In the genomic region with DNA sequence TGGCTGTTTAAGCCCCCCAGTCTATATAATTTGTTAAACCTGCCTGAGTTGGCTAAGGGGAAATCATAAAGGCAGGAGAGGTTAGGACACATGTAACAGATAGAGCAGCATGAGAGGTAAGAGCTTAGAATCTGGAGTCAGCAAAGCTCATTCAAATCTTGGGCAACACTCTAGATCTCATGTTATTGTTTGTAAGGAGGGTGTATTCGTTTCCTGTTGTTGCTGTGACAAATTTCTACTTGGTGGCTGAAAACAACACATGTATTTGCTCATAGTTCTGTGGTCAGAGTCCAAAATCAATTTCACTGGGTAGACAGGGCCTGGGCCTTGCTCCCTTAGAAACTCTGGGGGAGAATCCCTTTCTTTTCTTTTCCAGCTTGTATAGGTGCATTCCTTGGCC, we compare ENCODE assay signal across 14 cellular contexts. TPM values are rescaled to one million over a fixed set of nuclear protein-coding genes. Genes with fewer than 3 reads are reported as not detected.
DNase-seq lines count a peak whose midpoint lies in the region; ATAC-seq and TF ChIP-seq lines count a peak whose summit lies in the region.
"Had no signal": no experiment of that assay in that cellular context is flagged by ENCODE, and none has a peak within 500 bp of the region (broad histone marks: within the 10 kb centered on the region; RNA-seq: fewer than 3 reads in every experiment).

No MANE protein-coding gene starts in this region.

- ATAC-seq in right cardiac atrium (no peak), lower lobe of right lung (no peak), upper lobe of left lung (ENCODE audit: low FRiP score in 2 of 2) (no peak), HG03469 (IDR thresholded peaks at IDR 0.05; ENCODE audit: unreplicated experiment) (no peak), HG02938 (IDR thresholded peaks at IDR 0.05; ENCODE audit: unreplicated experiment) (no peak)
- ATAC-seq: Panc1 had no signal

- WGBS in right cardiac atrium = 48% methylated on average over 1 of the region's 1 CpG
- 38 to 73% methylated on average over 1 of the region's 1 CpG for WGBS in upper lobe of left lung, 2 donors

- H3K36me3 Mint-ChIP-seq in activated CD4-positive, alpha-beta memory T cell treated with anti-CD3 and anti-CD28 coated beads for 36 hours = no peaks in the 10 kb centered on the region

- H3K4me1 Mint-ChIP-seq in activated CD4-positive, alpha-beta memory T cell treated with anti-CD3 and anti-CD28 coated beads for 36 hours (ENCODE audit: low read depth) = peaks cover 57% of the 10 kb centered on the region

- POLR2A ChIA-PET in activated CD4-positive, alpha-beta memory T cell treated with anti-CD3 and anti-CD28 coated beads for 36 hours (lab: Charles Lee) = no interaction called here
- POLR2A ChIA-PET in GM10248 (lab: Yijun Ruan, JAX) = no interaction called here

- H3K9me3 ChIP-seq in right cardiac atrium (ENCODE audit: control insufficient read depth, low read length) (no peaks in the 10 kb centered on the region), lower lobe of right lung (no peaks in the 10 kb centered on the region), upper lobe of left lung (no peaks in the 10 kb centered on the region)
- H3K9me3 ChIP-seq: thoracic aorta had no signal

- H3K4me3 ChIP-seq in right cardiac atrium (ENCODE audit: low read length) = no peak overlapping the region
- no peak overlapping the region for H3K4me3 ChIP-seq in lower lobe of right lung
- no peak overlapping the region for H3K4me3 ChIP-seq in upper lobe of left lung
- H3K4me3 ChIP-seq: thoracic aorta had no signal

- no peak for TF ChIP-seq CTCF in lower lobe of right lung (IDR thresholded peaks at IDR 0.05)
- no peak for TF ChIP-seq CTCF in upper lobe of left lung (IDR thresholded peaks at IDR 0.05)
- no peak for TF ChIP-seq CTCF in GM10248 (IDR thresholded peaks at IDR 0.05; ENCODE audit: control extremely low read depth, extremely low read depth, low read depth, missing control alignments)

- H3K27me3 ChIP-seq in right cardiac atrium (ENCODE audit: control insufficient read depth, insufficient read depth) = no peaks in the 10 kb centered on the region
- H3K27me3 ChIP-seq in lower lobe of right lung (ENCODE audit: low read depth) = no peaks in the 10 kb centered on the region
- H3K27me3 ChIP-seq in upper lobe of left lung = no peaks in the 10 kb centered on the region

- H3K4me1 ChIP-seq in right cardiac atrium (ENCODE audit: control insufficient read depth, insufficient read depth, low read length) (peaks cover 22% of the 10 kb centered on the region), lower lobe of right lung (peaks cover 55% of the 10 kb centered on the region), upper lobe of left lung (peaks cover 21 to 49% (median 31%) of the 10 kb centered on the region in 4 donors)

- H3K9me3 Mint-ChIP-seq in activated CD4-positive, alpha-beta memory T cell treated with anti-CD3 and anti-CD28 coated beads for 36 hours = no peaks in the 10 kb centered on the region

- DNase-seq in right cardiac atrium = no peak
- DNase-seq in cardiac septum (ENCODE audit: low spot score) = no peak
- no peak for DNase-seq in activated CD4-positive, alpha-beta memory T cell treated with anti-CD3 and anti-CD28 coated beads for 36 hours
- DNase-seq in lower lobe of right lung = no peak
- no peak for DNase-seq in upper lobe of left lung
- no peak for DNase-seq in GM10248 (ENCODE audit: extremely low spot score)
- DNase-seq: activated T-cell treated with anti-CD3 and anti-CD28 coated beads, Interleukin-2, amount 50 U/mL, for 72 hours; foreskin fibroblast; GOT3; NCI-H2029 had no signal

- intact Hi-C loops in right cardiac atrium (cut with DNase I) (loop anchor here in 1 of 4 donors (10.0 kb wide), 1 partner anchor 62 kb away; no protein-coding TSS in a partner anchor), cardiac septum (cut with DNase I) (no loop called here), lower lobe of right lung (cut with DNase I) (no loop called here)
- intact Hi-C loops in activated CD4-positive, alpha-beta memory T cell treated with anti-CD3 and anti-CD28 coated beads for 36 hours (cut with micrococcal nuclease) = loop anchor here (2.0 to 5.0 kb wide), 2 partner anchors 22 to 64 kb away; no protein-coding TSS in a partner anchor

- no peaks in the 10 kb centered on the region for H3K36me3 ChIP-seq in lower lobe of right lung
- H3K36me3 ChIP-seq in upper lobe of left lung = no peaks in the 10 kb centered on the region
- H3K36me3 ChIP-seq: thoracic aorta had no signal

- CTCF ChIA-PET in activated CD4-positive, alpha-beta memory T cell treated with anti-CD3 and anti-CD28 coated beads for 36 hours (lab: Charles Lee) = no interaction called here
- CTCF ChIA-PET in GM10248 (lab: Yijun Ruan, JAX) = interaction anchor here (0.9 to 1.9 kb wide), 4 partner anchors 15 to 92 kb away, joined by 3 to 6 read pairs (median 4); no protein-coding TSS in a partner anchor

- no peak overlapping the region for H3K4me3 Mint-ChIP-seq in activated CD4-positive, alpha-beta memory T cell treated with anti-CD3 and anti-CD28 coated beads for 36 hours
- H3K4me3 Mint-ChIP-seq: activated T-cell treated with anti-CD3 and anti-CD28 coated beads, Interleukin-2, amount 50 U/mL, for 72 hours had no signal

- H3K27ac ChIP-seq in right cardiac atrium (ENCODE audit: low read length) (peak overlapping the region; percentile 25), lower lobe of right lung (peak overlapping the region; percentile 75), upper lobe of left lung (peak overlapping the region; percentile 59 to 76 (median 69))

- no peak for TF ChIP-seq POLR2A in upper lobe of left lung (IDR thresholded peaks at IDR 0.05)

- H3K27me3 Mint-ChIP-seq in activated CD4-positive, alpha-beta memory T cell treated with anti-CD3 and anti-CD28 coated beads for 36 hours = no peaks in the 10 kb centered on the region

- TF ChIP-seq EP300 in upper lobe of left lung (IDR thresholded peaks at IDR 0.05) = no peak

- peak overlapping the region; percentile 39 for H3K27ac Mint-ChIP-seq in activated CD4-positive, alpha-beta memory T cell treated with anti-CD3 and anti-CD28 coated beads for 36 hours
- H3K27ac Mint-ChIP-seq: activated T-cell treated with anti-CD3 and anti-CD28 coated beads, Interleukin-2, amount 50 U/mL, for 72 hours had no signal

RNA-seq across cellular contexts. Expression of a gene that starts 4.3 kb away (rescaled TPM):
- total RNA-seq in right cardiac atrium (1 to 10 TPM; 1.8 to 4.1 (median 2.6) TPM), cardiac septum (1.9 TPM), lower lobe of right lung (20.2 TPM), upper lobe of left lung (10 to 100 TPM in 3 of 6 donors, 1 to 10 TPM in 3; 2.1 to 21.9 (median 9.5) TPM)
- polyA plus RNA-seq in right cardiac atrium = 1.7 TPM
- total RNA-seq in activated CD4-positive, alpha-beta memory T cell treated with anti-CD3 and anti-CD28 coated beads for 36 hours = under 1 TPM; 0.24 to 0.64 TPM

Comparison
In these comparisons a context has a peak if more than half of its experiments do, and no peak if none do; other contexts are left out.
1. H3K27ac ChIP-seq: peak in every context shown above with its lines; median percentile 75 in lower lobe of right lung; 69 in upper lobe of left lung; 25 in right cardiac atrium.